In the genomic region with DNA sequence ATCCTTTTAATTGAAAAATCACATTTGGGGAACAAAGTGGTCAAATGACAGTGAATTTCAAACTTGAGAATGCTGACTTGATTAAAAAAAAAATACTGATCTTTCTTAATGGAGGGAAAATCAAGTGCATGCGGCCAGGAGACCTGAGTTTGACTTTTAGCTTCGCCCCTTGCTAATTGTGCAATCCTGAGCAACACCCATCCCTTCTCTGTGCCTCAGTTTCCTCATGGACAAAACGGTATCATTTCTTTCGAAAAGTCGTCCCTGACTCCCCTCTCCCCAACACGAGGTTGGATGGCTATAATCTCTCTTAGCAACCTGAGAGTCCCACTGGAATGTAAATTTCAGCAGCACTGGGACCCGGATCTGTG, we compare ENCODE assay signal across 8 cellular contexts. TPM values are rescaled to one million over a fixed set of nuclear protein-coding genes. Genes with fewer than 3 reads are reported as not detected.
DNase-seq lines count a peak whose midpoint lies in the region; ATAC-seq and TF ChIP-seq lines count a peak whose summit lies in the region.

No MANE protein-coding gene starts in this region.

- H3K9ac ChIP-seq in GM23248 (peak overlapping the region; percentile 79), fibroblast of lung (ENCODE audit: insufficient read depth, low read length) (no peak overlapping the region), rectal smooth muscle tissue (ENCODE audit: low read length) (no peak overlapping the region)

- peaks cover 49% of the 10 kb centered on the region for H3K27me3 Mint-ChIP-seq in WTC11 (ENCODE audit: low read depth)

- peak overlapping the region; percentile 72 for H3K4me3 ChIP-seq in GM23248
- H3K4me3 ChIP-seq in fibroblast of lung (replicated peaks in 1 of 4; ENCODE audit: control extremely low read depth in 1 of 4, insufficient read depth in 1 of 4, low read depth in 3 of 4, low read length in 4 of 4), result peak overlapping the region in 3 of 4 experiments; percentile 27 to 67 (median 57)
- H3K4me3 ChIP-seq in rectal smooth muscle tissue (ENCODE audit: low read length), result peak overlapping the region; percentile 38

- POLR2A ChIA-PET in WTC11 (lab: Charles Lee), result interaction anchor here (0.6 kb wide), 1 partner anchor 348 kb away, joined by 3 read pairs; no protein-coding TSS in a partner anchor

- ATAC-seq in WTC11, result no peak

- CTCF ChIA-PET in WTC11 (lab: Charles Lee), result interaction anchor here (0.6 to 3.5 kb wide), 6 partner anchors 92 to 649 kb away, joined by 3 to 55 read pairs (median 7); a partner anchor contains a TSS

- no peaks in the 10 kb centered on the region for H3K27me3 ChIP-seq in GM23248 (replicated peaks; ENCODE audit: insufficient read depth)
- no peaks in the 10 kb centered on the region for H3K27me3 ChIP-seq in fibroblast of lung (ENCODE audit: control insufficient read depth, insufficient read depth, low read length)
- H3K27me3 ChIP-seq in rectal smooth muscle tissue (ENCODE audit: control insufficient read depth, insufficient read depth, low read length), result peaks cover 2% of the 10 kb centered on the region

- peak overlapping the region; percentile 60; the same call in 1 of the 2 replicates for H3K27ac Mint-ChIP-seq in WTC11

- H3K9me3 Mint-ChIP-seq in WTC11, result 0 out of 2 replicates have a peak, but pooled peaks cover 3% of the 10 kb centered on the region

- H3F3A ChIP-seq in GM23248 (ENCODE audit: insufficient read depth), result peaks cover 30% of the 10 kb centered on the region

- peaks cover 42% of the 10 kb centered on the region for H3K4me1 ChIP-seq in GM23248 (ENCODE audit: insufficient read depth)
- peaks cover 4% of the 10 kb centered on the region for H3K4me1 ChIP-seq in fibroblast of lung (ENCODE audit: control insufficient read depth, extremely low read depth, insufficient read depth, low read length)
- H3K4me1 ChIP-seq in rectal smooth muscle tissue (ENCODE audit: control insufficient read depth, insufficient read depth, low read length), result peaks cover 8% of the 10 kb centered on the region

- no peaks in the 10 kb centered on the region for H4K20me1 ChIP-seq in GM23248 (ENCODE audit: insufficient read depth)
- H4K20me1 ChIP-seq in fibroblast of lung (ENCODE audit: control insufficient read depth, extremely low read depth, insufficient read depth, low read length), result no peaks in the 10 kb centered on the region

- in situ Hi-C loops in GM23248 (cut with MboI), result loop anchor here (5.0 to 25.0 kb wide), 4 partner anchors 198 to 645 kb away; no protein-coding TSS in a partner anchor

- H3K27ac ChIP-seq in GM23248, result peak overlapping the region; percentile 79
- peak overlapping the region; percentile 87 for H3K27ac ChIP-seq in fibroblast of lung (ENCODE audit: insufficient read depth, low read length)
- no peak overlapping the region for H3K27ac ChIP-seq in rectal smooth muscle tissue (ENCODE audit: low read depth, low read length)

- H3K36me3 ChIP-seq in GM23248 (ENCODE audit: low read depth), result no peaks in the 10 kb centered on the region
- no peaks in the 10 kb centered on the region for H3K36me3 ChIP-seq in fibroblast of lung (ENCODE audit: control insufficient read depth, insufficient read depth, low read length)
- H3K36me3 ChIP-seq in rectal smooth muscle tissue (ENCODE audit: control insufficient read depth, insufficient read depth, low read length), result no peaks in the 10 kb centered on the region

- H3K79me2 ChIP-seq in GM23248 (ENCODE audit: insufficient read depth) (peaks cover 19% of the 10 kb centered on the region), fibroblast of lung (ENCODE audit: control insufficient read depth, insufficient read depth, low read length) (peaks cover 26% of the 10 kb centered on the region)

- TF ChIP-seq CTCF in WTC11 (IDR thresholded peaks at IDR 0.05), result no peak
- TF ChIP-seq CTCF in fibroblast of lung (conservative IDR thresholded peaks at IDR 0.05 in 1 of 2, IDR thresholded peaks at IDR 0.05 in 1 of 2; ENCODE audit: low read depth in 1 of 2, low read length in 2 of 2), result no peak

- H3K9me3 ChIP-seq in GM23248 (ENCODE audit: low read depth) (no peaks in the 10 kb centered on the region), fibroblast of lung (ENCODE audit: control insufficient read depth, insufficient read depth, low read depth, low read length) (no peaks in the 10 kb centered on the region)

- H3K4me1 Mint-ChIP-seq in WTC11, result peaks cover 41% of the 10 kb centered on the region

- H2AFZ ChIP-seq in GM23248 (peak overlapping the region; percentile 53), fibroblast of lung (ENCODE audit: low read length) (peak overlapping the region; percentile 71)

- H3K4me2 ChIP-seq in GM23248 (ENCODE audit: unreplicated experiment) (peak overlapping the region; percentile 81), fibroblast of lung (ENCODE audit: extremely low read depth, insufficient read depth, low read length) (peak overlapping the region; percentile 68)

- H3K9me2 ChIP-seq in GM23248 (ENCODE audit: insufficient read depth), result no peaks in the 10 kb centered on the region

- DNase-seq in GM23248 (no peak), WTC11 (ENCODE audit: low spot score) (no peak), fibroblast of lung (ENCODE audit: low read depth in 2 of 2) (no peak), NCI-H2196 treated with DMSO at 0.1 percent for 48 hours (lab: John Stamatoyannopoulos, UW; ENCODE audit: unreplicated experiment) (no peak), NOMO-1 treated with DMSO at 0.1 percent for 48 hours (lab: John Stamatoyannopoulos, UW; ENCODE audit: unreplicated experiment) (no peak), dedifferentiated amniotic fluid mesenchymal stem cell (ENCODE audit: extremely low spot score) (no peak)
- DNase-seq in NK-92 treated with Interleukin-12 subunit alpha and Interleukin-12 subunit beta, amount 100 ng/mL, for 24 hours (lab: John Stamatoyannopoulos, UW), result no peak

- WGBS in GM23248 (ENCODE audit: low coverage in 1 of 2, low lambda C conversion rate in 2 of 2, missing lambda C conversion rate in 2 of 2), 2 experiments, result 61 to 63% methylated on average over 7 of the region's 7 CpGs

- peak overlapping the region; percentile 76 for H3K4me3 Mint-ChIP-seq in WTC11

- 0 out of 2 replicates have a peak, but pooled peaks cover 3% of the 10 kb centered on the region for H3K36me3 Mint-ChIP-seq in WTC11

TF ChIP-seq in WTC11, 78 proteins besides CTCF, POLR2A, EP300 and RAD21:
- TF ChIP-seq RELA (CRISPR knock-in tag; IDR thresholded peaks at IDR 0.05; ENCODE audit: borderline replicate concordance) (no peak), ZNF317 (CRISPR knock-in tag; IDR thresholded peaks at IDR 0.05; ENCODE audit: borderline replicate concordance, low read depth) (no peak), TEAD1 (CRISPR knock-in tag; IDR thresholded peaks at IDR 0.05) (no peak), CREM (CRISPR knock-in tag; IDR thresholded peaks at IDR 0.05) (no peak), ZNF219 (CRISPR knock-in tag; IDR thresholded peaks at IDR 0.05; ENCODE audit: borderline replicate concordance) (0 out of 2 replicates have a peak, but pooled peaks have one; percentile 46)
- TF ChIP-seq, protein P1, sequence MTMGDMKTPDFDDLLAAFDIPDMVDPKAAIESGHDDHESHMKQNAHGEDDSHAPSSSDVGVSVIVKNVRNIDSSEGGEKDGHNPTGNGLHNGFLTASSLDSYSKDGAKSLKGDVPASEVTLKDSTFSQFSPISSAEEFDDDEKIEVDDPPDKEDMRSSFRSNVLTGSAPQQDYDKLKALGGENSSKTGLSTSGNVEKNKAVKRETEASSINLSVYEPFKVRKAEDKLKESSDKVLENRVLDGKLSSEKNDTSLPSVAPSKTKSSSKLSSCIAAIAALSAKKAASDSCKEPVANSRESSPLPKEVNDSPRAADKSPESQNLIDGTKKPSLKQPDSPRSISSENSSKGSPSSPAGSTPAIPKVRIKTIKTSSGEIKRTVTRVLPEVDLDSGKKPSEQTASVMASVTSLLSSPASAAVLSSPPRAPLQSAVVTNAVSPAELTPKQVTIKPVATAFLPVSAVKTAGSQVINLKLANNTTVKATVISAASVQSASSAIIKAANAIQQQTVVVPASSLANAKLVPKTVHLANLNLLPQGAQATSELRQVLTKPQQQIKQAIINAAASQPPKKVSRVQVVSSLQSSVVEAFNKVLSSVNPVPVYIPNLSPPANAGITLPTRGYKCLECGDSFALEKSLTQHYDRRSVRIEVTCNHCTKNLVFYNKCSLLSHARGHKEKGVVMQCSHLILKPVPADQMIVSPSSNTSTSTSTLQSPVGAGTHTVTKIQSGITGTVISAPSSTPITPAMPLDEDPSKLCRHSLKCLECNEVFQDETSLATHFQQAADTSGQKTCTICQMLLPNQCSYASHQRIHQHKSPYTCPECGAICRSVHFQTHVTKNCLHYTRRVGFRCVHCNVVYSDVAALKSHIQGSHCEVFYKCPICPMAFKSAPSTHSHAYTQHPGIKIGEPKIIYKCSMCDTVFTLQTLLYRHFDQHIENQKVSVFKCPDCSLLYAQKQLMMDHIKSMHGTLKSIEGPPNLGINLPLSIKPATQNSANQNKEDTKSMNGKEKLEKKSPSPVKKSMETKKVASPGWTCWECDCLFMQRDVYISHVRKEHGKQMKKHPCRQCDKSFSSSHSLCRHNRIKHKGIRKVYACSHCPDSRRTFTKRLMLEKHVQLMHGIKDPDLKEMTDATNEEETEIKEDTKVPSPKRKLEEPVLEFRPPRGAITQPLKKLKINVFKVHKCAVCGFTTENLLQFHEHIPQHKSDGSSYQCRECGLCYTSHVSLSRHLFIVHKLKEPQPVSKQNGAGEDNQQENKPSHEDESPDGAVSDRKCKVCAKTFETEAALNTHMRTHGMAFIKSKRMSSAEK (CRISPR knock-in tag; IDR thresholded peaks at IDR 0.05; ENCODE audit: borderline replicate concordance), result 0 out of 2 replicates have a peak, but pooled peaks have one; percentile 37
TF ChIP-seq in WTC11: peak in this region for 2.

RNA-seq across cellular contexts. Expression of a gene that starts 1.0 kb away (rescaled TPM):
- 30.9 and 37.0 TPM in 2 replicates for total RNA-seq in GM23248 (2014; rRNA removed; shearing (Covaris generic))
- 12.4 and 12.5 TPM in 2 replicates for polyA plus RNA-seq in GM23248 (2016; fragmentation: Nextera tagmentation; extraction: Ambion mirVana)
- 8.3 to 12.0 TPM (median 11.0 TPM) in 3 replicates for total RNA-seq in WTC11 (2021)
- total RNA-seq in fibroblast of lung, result 8.7 and 10.4 TPM in 2 replicates
- 4.2 and 7.1 TPM in 2 replicates for polyA plus RNA-seq in fibroblast of lung
- 16.1 and 24.1 TPM in 2 replicates for polyA plus RNA-seq in fibroblast of lung (2012)
- 4.9 and 12.0 TPM in 2 replicates for polyA minus RNA-seq in fibroblast of lung (ENCODE audit: low replicate concordance)

RNA-seq across cellular contexts. Expression of a gene that starts 45.3 kb away (rescaled TPM):
- total RNA-seq in GM23248 (2014; rRNA removed; shearing (Covaris generic)), result 17.3 and 37.1 TPM in 2 replicates
- polyA plus RNA-seq in GM23248 (2016; fragmentation: Nextera tagmentation; extraction: Ambion mirVana), result 27.6 and 32.2 TPM in 2 replicates
- 27.4 to 32.9 TPM (median 29.1 TPM) in 3 replicates for total RNA-seq in WTC11 (2021)
- total RNA-seq in fibroblast of lung, result 10.4 and 13.1 TPM in 2 replicates
- polyA plus RNA-seq in fibroblast of lung, result 65.7 and 78.3 TPM in 2 replicates
- polyA plus RNA-seq in fibroblast of lung (2012), result 41.7 and 48.9 TPM in 2 replicates
- 77.7 and 89.7 TPM in 2 replicates for polyA minus RNA-seq in fibroblast of lung (ENCODE audit: low replicate concordance)
